Comparison of ENCODE assay signal across 16 cellular contexts in genomic region chr6:51562198-51562597, GRCh38.
DNase-seq lines count a peak whose midpoint lies in the region; ATAC-seq and TF ChIP-seq lines count a peak whose summit lies in the region.
"Had no signal": no experiment of that assay in that cellular context is flagged by ENCODE, and none has a peak within 500 bp of the region (broad histone marks: within the 10 kb centered on the region; RNA-seq: fewer than 3 reads in every experiment).

No MANE protein-coding gene starts in this region.

- peak; percentile 84 for ATAC-seq in GM19328 (IDR thresholded peaks at IDR 0.05; ENCODE audit: unreplicated experiment)
- peak; percentile 89 for ATAC-seq in HG02623 (IDR thresholded peaks at IDR 0.05; ENCODE audit: unreplicated experiment)
- ATAC-seq in HG03280 (IDR thresholded peaks at IDR 0.05; ENCODE audit: unreplicated experiment) = peak; percentile 78
- ATAC-seq: activated T-helper 17 cell treated with anti-CD3 and anti-CD28 coated beads, Interleukin-2, amount 50 U/mL, for 72 hours; WTC11 had no signal

- DNase-seq in GM06990 (ENCODE audit: extremely low read depth, insufficient read length) = peak; percentile 15
- DNase-seq in NCI-H187 treated with DMSO at 0.1 percent for 48 hours (lab: John Stamatoyannopoulos, UW) = no peak
- DNase-seq in RWPE1 (ENCODE audit: low spot score) = no peak
- no peak for DNase-seq in stimulated activated CD4-positive, alpha-beta T cell treated with anti-CD3 and anti-CD28 coated beads, Interleukin-4, amount 100 ng/mL, for 4 hours
- DNase-seq in activated T-cell treated with anti-CD3 and anti-CD28 coated beads for 4 hours = no peak
- DNase-seq: hippocampal formation; mesenchymal stem cell; NCI-H446 treated with DMSO at 0.1 percent for 48 hours; stimulated activated naive CD4-positive, alpha-beta T cell had no signal

- POLR2A ChIA-PET in RWPE1 (lab: Yijun Ruan, JAX; ENCODE audit: low non-redundant PET) = no interaction called here

- TF ChIP-seq CTCF in GM06990 (IDR thresholded peaks at IDR 0.05; ENCODE audit: insufficient read depth, low read length, poor library complexity, severe bottlenecking) (no peak), RWPE1 (conservative IDR thresholded peaks at IDR 0.05; ENCODE audit: low read depth) (no peak)

- H3K4me3 ChIP-seq in GM06990 (replicated peaks; ENCODE audit: low read depth, low read length) = no peak overlapping the region
- H3K4me3 ChIP-seq: HAP-1, SJSA1 had no signal

- no peaks in the 10 kb centered on the region for H3K27me3 ChIP-seq in GM06990 (replicated peaks; ENCODE audit: control insufficient read depth, insufficient read depth, low read length)
- H3K27me3 ChIP-seq: SJSA1 had no signal

- H3K27ac ChIP-seq in RWPE1 = no peak overlapping the region
- H3K27ac ChIP-seq: SJSA1 had no signal

- CTCF ChIA-PET in RWPE1 (lab: Yijun Ruan, JAX) = interaction anchor here (0.7 to 0.8 kb wide), 2 partner anchors 42 to 218 kb away, joined by 3 to 5 read pairs; no protein-coding TSS in a partner anchor

- no peaks in the 10 kb centered on the region for H3K36me3 ChIP-seq in GM06990 (ENCODE audit: control insufficient read depth, insufficient read depth, low read length)
- H3K36me3 ChIP-seq: HAP-1, SJSA1 had no signal
